8 cellular contexts compared by ENCODE assay signal in the genomic region with DNA sequence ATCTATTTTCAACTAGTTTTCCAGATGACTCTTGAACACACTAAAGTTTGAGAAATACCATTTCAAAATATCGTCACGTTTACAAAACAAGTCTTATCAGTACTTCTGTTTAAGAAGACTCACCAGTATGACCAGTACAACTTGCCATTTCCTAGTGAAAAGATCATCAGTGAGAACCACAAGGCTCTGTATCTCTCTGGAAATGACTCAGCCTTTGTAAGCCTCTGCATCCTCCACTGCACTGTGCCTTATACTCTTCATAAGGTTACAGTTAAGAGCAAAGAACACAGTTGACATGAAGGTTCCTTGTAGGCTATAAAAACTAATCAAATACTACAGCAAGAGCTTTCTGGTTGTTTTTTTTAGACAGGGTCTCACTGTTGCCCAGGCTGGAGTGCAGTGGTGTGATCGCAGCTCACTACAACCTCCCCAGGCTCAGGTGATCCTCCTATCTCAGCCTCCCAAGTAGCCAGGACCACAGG. TPM values are rescaled to one million over a fixed set of nuclear protein-coding genes. Genes with fewer than 3 reads are reported as not detected.
A peak's percentile ranks its signal among the peaks of the same experiment; 100 is the strongest.
DNase-seq lines count a peak whose midpoint lies in the region; ATAC-seq and TF ChIP-seq lines count a peak whose summit lies in the region.

No MANE protein-coding gene starts in this region.

- no peak overlapping the region for H3K4me3 Mint-ChIP-seq in activated CD4-positive, alpha-beta memory T cell treated with anti-CD3 and anti-CD28 coated beads for 36 hours

- DNase-seq in activated CD4-positive, alpha-beta memory T cell treated with anti-CD3 and anti-CD28 coated beads for 36 hours: peak; percentile 47
- no peak for DNase-seq in smooth muscle cell (lab: John Stamatoyannopoulos, UW; ENCODE audit: unreplicated experiment)
- DNase-seq in left lobe of liver (ENCODE audit: low spot score): no peak
- DNase-seq in putamen (ENCODE audit: low spot score): no peak
- DNase-seq in left colon: no peak

- H3K4me1 ChIP-seq in ACC112 (ENCODE audit: control insufficient read depth, insufficient read depth, low read length, unreplicated experiment) (peaks cover 22% of the 10 kb centered on the region), smooth muscle cell (ENCODE audit: low read depth) (no peaks in the 10 kb centered on the region)

- H4K20me1 ChIP-seq in smooth muscle cell (ENCODE audit: low read depth): peaks cover 69% of the 10 kb centered on the region

- POLR2A ChIA-PET in activated CD4-positive, alpha-beta memory T cell treated with anti-CD3 and anti-CD28 coated beads for 36 hours (lab: Charles Lee): interaction anchor here (0.5 to 3.3 kb wide), 2 partner anchors 12 to 15 kb away, joined by 3 to 16 read pairs; a partner anchor contains a TSS

- H3F3A ChIP-seq in smooth muscle cell (ENCODE audit: low read depth): peaks cover 39% of the 10 kb centered on the region

- CTCF ChIA-PET in activated CD4-positive, alpha-beta memory T cell treated with anti-CD3 and anti-CD28 coated beads for 36 hours (lab: Charles Lee): interaction anchor here (1.0 to 1.9 kb wide), 2 partner anchors 13 to 23 kb away, joined by 3 to 5 read pairs; no protein-coding TSS in a partner anchor

- no peak overlapping the region for H2AFZ ChIP-seq in ACC112 (ENCODE audit: low read length, unreplicated experiment)
- H2AFZ ChIP-seq in smooth muscle cell (ENCODE audit: low read depth): no peak overlapping the region

- H3K9me3 ChIP-seq in smooth muscle cell (replicated peaks; ENCODE audit: low read depth): no peaks in the 10 kb centered on the region

- H3K4me3 ChIP-seq in ACC112 (ENCODE audit: low read depth, low read length): 0 out of 2 replicates have a peak overlapping the region, but pooled peaks have one; percentile 11
- H3K4me3 ChIP-seq in smooth muscle cell: no peak overlapping the region

- ATAC-seq in GM18907 (IDR thresholded peaks at IDR 0.05; ENCODE audit: unreplicated experiment): peak; percentile 93
- peak; percentile 99 for ATAC-seq in HG03066 (IDR thresholded peaks at IDR 0.05; ENCODE audit: low read depth, unreplicated experiment)
- no peak for ATAC-seq in left lobe of liver
- ATAC-seq in left colon: no peak

- no peaks in the 10 kb centered on the region for H3K9me3 Mint-ChIP-seq in activated CD4-positive, alpha-beta memory T cell treated with anti-CD3 and anti-CD28 coated beads for 36 hours

- peak overlapping the region; percentile 81 for H3K27ac ChIP-seq in ACC112 (ENCODE audit: low read depth, low read length)
- H3K27ac ChIP-seq in smooth muscle cell (ENCODE audit: low read depth): peak overlapping the region; percentile 73

- H3K27ac Mint-ChIP-seq in activated CD4-positive, alpha-beta memory T cell treated with anti-CD3 and anti-CD28 coated beads for 36 hours: peak overlapping the region; percentile 64

- peaks cover 42% of the 10 kb centered on the region for H3K4me1 Mint-ChIP-seq in activated CD4-positive, alpha-beta memory T cell treated with anti-CD3 and anti-CD28 coated beads for 36 hours (ENCODE audit: low read depth)

- H3K27me3 ChIP-seq in ACC112 (ENCODE audit: insufficient read depth, low read length) (no peaks in the 10 kb centered on the region), smooth muscle cell (ENCODE audit: low read depth) (no peaks in the 10 kb centered on the region)

- H3K36me3 ChIP-seq in ACC112 (ENCODE audit: insufficient read depth, low read length) (peaks cover 24% of the 10 kb centered on the region), smooth muscle cell (ENCODE audit: low read depth) (peaks cover 12% of the 10 kb centered on the region)

- no peak overlapping the region for H3K4me2 ChIP-seq in smooth muscle cell

- peaks cover 46% of the 10 kb centered on the region for H3K36me3 Mint-ChIP-seq in activated CD4-positive, alpha-beta memory T cell treated with anti-CD3 and anti-CD28 coated beads for 36 hours

- TF ChIP-seq CTCF in smooth muscle cell (IDR thresholded peaks at IDR 0.05; ENCODE audit: borderline replicate concordance, insufficient read depth, poor library complexity, severe bottlenecking): no peak

- H3K9ac ChIP-seq in smooth muscle cell (ENCODE audit: low read depth): no peak overlapping the region

- intact Hi-C loops in activated CD4-positive, alpha-beta memory T cell treated with anti-CD3 and anti-CD28 coated beads for 36 hours (cut with micrococcal nuclease): loop anchor here (1.0 to 5.0 kb wide), 2 partner anchors 15 to 318 kb away; a partner anchor contains a TSS
- intact Hi-C loops in left colon (cut with DNase I, micrococcal nuclease): no loop called here

- H3K79me2 ChIP-seq in ACC112 (ENCODE audit: control insufficient read depth, insufficient read depth, low read length, unreplicated experiment) (peaks cover 17% of the 10 kb centered on the region), smooth muscle cell (ENCODE audit: low read depth) (peaks cover 50% of the 10 kb centered on the region)

- 25% methylated on average over 3 of the region's 3 CpGs for WGBS in smooth muscle cell (ENCODE audit: low lambda C conversion rate)

- no peaks in the 10 kb centered on the region for H3K27me3 Mint-ChIP-seq in activated CD4-positive, alpha-beta memory T cell treated with anti-CD3 and anti-CD28 coated beads for 36 hours

RNA-seq across cellular contexts. Expression of a gene that starts 5.7 kb away (rescaled TPM):
- total RNA-seq in activated CD4-positive, alpha-beta memory T cell treated with anti-CD3 and anti-CD28 coated beads for 36 hours: 10 to 100 TPM; 75.6 to 75.8 TPM
- total RNA-seq in smooth muscle cell (32.9 and 33.0 TPM in 2 replicates), left lobe of liver (58.9 TPM), left colon (100 to 1,000 TPM; 120 to 135 TPM)
- 106 and 113 TPM in 2 replicates for polyA plus RNA-seq in smooth muscle cell

RNA-seq across cellular contexts. Expression of a gene that starts 15.4 kb away (rescaled TPM):
- total RNA-seq in activated CD4-positive, alpha-beta memory T cell treated with anti-CD3 and anti-CD28 coated beads for 36 hours: 10 to 100 TPM; 70.9 to 76.7 TPM
- total RNA-seq in smooth muscle cell (104 and 121 TPM in 2 replicates), left lobe of liver (85.1 TPM), left colon (10 to 100 TPM; 40.6 to 48.1 TPM)
- polyA plus RNA-seq in smooth muscle cell: 106 and 116 TPM in 2 replicates

RNA-seq across cellular contexts. Expression of a gene that starts 21.5 kb away (rescaled TPM):
- total RNA-seq in activated CD4-positive, alpha-beta memory T cell treated with anti-CD3 and anti-CD28 coated beads for 36 hours: not detected
- total RNA-seq in smooth muscle cell (0.09 and 1.9 TPM in 2 replicates), left lobe of liver (1.4 TPM), left colon (not detected)
- 0.30 TPM in 1 of 2 replicates, not detected in the other for polyA plus RNA-seq in smooth muscle cell

Comparison
In these comparisons a context has a peak if more than half of its experiments do, and no peak if none do; other contexts are left out.
1. ATAC-seq: peak in GM18907 (single experiment) and HG03066 (single experiment); none in left lobe of liver (single experiment) and left colon (single experiment).